In the genomic region with DNA sequence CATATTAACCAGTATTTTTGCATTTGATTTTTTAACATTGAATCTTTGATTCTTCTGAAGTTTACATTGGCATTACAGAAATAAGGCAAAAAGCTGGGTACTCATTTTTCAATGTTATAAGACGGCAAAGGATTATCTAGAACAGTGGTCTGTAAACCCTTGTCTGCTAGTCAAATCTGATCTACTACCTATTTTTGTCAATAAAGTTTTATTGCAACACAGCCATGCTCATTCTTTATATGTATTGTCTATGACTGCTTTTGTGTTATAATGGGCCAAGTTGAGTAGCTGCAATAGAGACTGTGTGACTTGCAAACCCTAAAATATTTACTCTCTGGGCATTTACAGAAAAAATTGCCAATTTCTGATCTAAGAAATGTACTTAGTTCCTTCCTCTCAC, we compare ENCODE assay signal across 6 cellular contexts.
"Had no signal": no experiment of that assay in that cellular context is flagged by ENCODE, and none has a peak within 500 bp of the region (broad histone marks: within the 10 kb centered on the region; RNA-seq: fewer than 3 reads in every experiment).

No MANE protein-coding gene starts in this region.

- DNase-seq: GDM1, GF-D8 had no signal

- FAIRE-seq: G401.6, GM12891, GM12892, GM18507 had no signal
